ENCODE assay signal across 8 cellular contexts in the genomic region with DNA sequence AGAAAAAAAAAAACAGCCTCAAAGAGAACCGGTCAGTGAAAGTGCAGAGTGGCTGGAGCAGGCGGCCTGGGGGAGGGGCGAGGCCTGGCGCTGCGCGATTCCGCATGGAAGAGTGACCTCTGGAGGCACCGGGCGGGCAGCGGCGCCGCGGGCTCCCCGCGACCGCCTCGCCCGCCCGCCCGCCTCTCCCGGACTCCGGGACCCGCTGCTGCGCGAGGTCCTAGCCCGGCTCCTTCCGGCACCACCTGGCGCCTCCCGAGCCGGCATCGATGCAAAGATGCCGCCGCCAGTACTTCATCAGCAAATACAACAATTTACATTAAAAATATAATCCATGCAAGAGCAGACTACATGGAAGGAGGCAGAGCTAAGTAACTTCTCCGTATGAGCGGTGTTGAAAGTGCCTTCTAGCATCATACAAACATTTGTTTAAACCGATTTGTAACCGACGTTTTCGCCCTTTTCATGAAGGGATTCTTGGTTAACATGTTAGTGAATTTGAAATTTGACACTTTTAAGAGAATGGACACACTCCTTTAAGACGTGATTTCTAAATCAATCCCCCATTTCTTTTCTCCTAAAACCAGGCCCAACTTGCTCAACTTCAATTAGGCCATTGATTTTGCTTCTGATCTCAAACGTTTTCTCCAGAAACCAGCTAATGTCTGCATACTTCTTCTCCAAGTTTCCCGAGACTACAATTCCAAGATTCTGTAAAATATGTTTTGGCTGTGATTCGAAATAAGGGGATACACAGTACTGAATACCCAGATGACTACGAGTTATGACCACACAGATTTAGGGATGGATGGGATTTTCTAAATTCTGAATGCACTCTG. TPM values are rescaled to one million over a fixed set of nuclear protein-coding genes. Genes with fewer than 3 reads are reported as not detected.
DNase-seq lines count a peak whose midpoint lies in the region; TF ChIP-seq lines count a peak whose summit lies in the region.

No MANE protein-coding gene starts in this region.

- H3K4me3 ChIP-seq in epithelial cell of proximal tubule (ENCODE audit: low read depth, low read length) = peak overlapping the region; percentile 78

- CTCF ChIA-PET in activated naive CD4-positive, alpha-beta T cell treated with anti-CD3 and anti-CD28 coated beads for 36 hours (lab: Charles Lee) = interaction anchor here (1.1 kb wide), 1 partner anchor 18 kb away, joined by 3 read pairs; no protein-coding TSS in a partner anchor

- H3K27me3 Mint-ChIP-seq in activated naive CD4-positive, alpha-beta T cell treated with anti-CD3 and anti-CD28 coated beads for 36 hours (ENCODE audit: low read depth) = peaks cover 42% of the 10 kb centered on the region

- peaks cover 16% of the 10 kb centered on the region for H3K4me1 Mint-ChIP-seq in activated naive CD4-positive, alpha-beta T cell treated with anti-CD3 and anti-CD28 coated beads for 36 hours (ENCODE audit: low read depth)

- no peaks in the 10 kb centered on the region for H3K36me3 Mint-ChIP-seq in activated naive CD4-positive, alpha-beta T cell treated with anti-CD3 and anti-CD28 coated beads for 36 hours (ENCODE audit: low read depth)

- H3K27ac Mint-ChIP-seq in activated naive CD4-positive, alpha-beta T cell treated with anti-CD3 and anti-CD28 coated beads for 36 hours = no peak overlapping the region

- peak overlapping the region; percentile 29 for H3K4me3 Mint-ChIP-seq in activated naive CD4-positive, alpha-beta T cell treated with anti-CD3 and anti-CD28 coated beads for 36 hours

- no peaks in the 10 kb centered on the region for H3K9me3 Mint-ChIP-seq in activated naive CD4-positive, alpha-beta T cell treated with anti-CD3 and anti-CD28 coated beads for 36 hours

- TF ChIP-seq CTCF in epithelial cell of proximal tubule (conservative IDR thresholded peaks at IDR 0.05; ENCODE audit: low read depth, low read length) = peak; percentile 52

- DNase-seq in activated naive CD4-positive, alpha-beta T cell treated with anti-CD3 and anti-CD28 coated beads for 36 hours = peak; percentile 32
- no peak for DNase-seq in activated naive CD4-positive, alpha-beta T cell (lab: John Stamatoyannopoulos, UW)
- peak; percentile 67 for DNase-seq in NCI-H1694 treated with DMSO at 0.1 percent for 48 hours (lab: John Stamatoyannopoulos, UW)
- DNase-seq in activated CD4-positive, alpha-beta T cell treated with anti-CD3 and anti-CD28 coated beads, Interleukin-2, amount 50 U/mL, for 1 hour = peak; percentile 3
- peak; percentile 48 for DNase-seq in epithelial cell of proximal tubule (ENCODE audit: low read depth)
- peak; percentile 94 for DNase-seq in mesenteric fat pad (ENCODE audit: low spot score)
- DNase-seq in substantia nigra (lab: John Stamatoyannopoulos, UW) = peak; percentile 2 to 89 (median 70)
- no peak for DNase-seq in DMS114 treated with DMSO at 0.1 percent for 48 hours (lab: John Stamatoyannopoulos, UW; ENCODE audit: unreplicated experiment)

- intact Hi-C loops in activated naive CD4-positive, alpha-beta T cell treated with anti-CD3 and anti-CD28 coated beads for 36 hours (cut with micrococcal nuclease) = loop anchor here (1.0 to 10.0 kb wide), 4 partner anchors 159 to 1760 kb away; no protein-coding TSS in a partner anchor

- peak overlapping the region; percentile 66 for H3K27ac ChIP-seq in substantia nigra (ENCODE audit: low read depth, low read length, poor library complexity, severe bottlenecking)

RNA-seq across cellular contexts. Expression of gene EFNB2, which starts 2.1 kb away (rescaled TPM):
- total RNA-seq in activated naive CD4-positive, alpha-beta T cell treated with anti-CD3 and anti-CD28 coated beads for 36 hours = under 1 TPM; 0.07 to 0.12 TPM
- total RNA-seq in epithelial cell of proximal tubule (25.6 and 56.9 TPM in 2 replicates), mesenteric fat pad (21.6 TPM)

RNA-seq across cellular contexts. Expression of gene ARGLU1, which starts 34.6 kb away (rescaled TPM):
- 10 to 100 TPM; 82.3 to 86.6 TPM for total RNA-seq in activated naive CD4-positive, alpha-beta T cell treated with anti-CD3 and anti-CD28 coated beads for 36 hours
- total RNA-seq in epithelial cell of proximal tubule (43.0 and 46.3 TPM in 2 replicates), mesenteric fat pad (63.7 TPM)

Comparison
In these comparisons a context has a peak if more than half of its experiments do, and no peak if none do; other contexts are left out.
1. DNase-seq: peak in activated naive CD4-positive, alpha-beta T cell treated with anti-CD3 and anti-CD28 coated beads for 36 hours (single experiment), NCI-H1694 treated with DMSO at 0.1 percent for 48 hours (single experiment), activated CD4-positive, alpha-beta T cell treated with anti-CD3 and anti-CD28 coated beads, Interleukin-2, amount 50 U/mL, for 1 hour (single experiment), epithelial cell of proximal tubule (single experiment), mesenteric fat pad (single experiment) and substantia nigra (49 of 49); none in activated naive CD4-positive, alpha-beta T cell (0 of 4) and DMS114 treated with DMSO at 0.1 percent for 48 hours (single experiment).
2. RNA of gene EFNB2, which starts 2.1 kb away (total RNA-seq): 25.6 to 56.9 TPM in epithelial cell of proximal tubule and 21.6 TPM in mesenteric fat pad (single experiment); 0.07 to 0.12 TPM in activated naive CD4-positive, alpha-beta T cell treated with anti-CD3 and anti-CD28 coated beads for 36 hours; every median in the first group is over 10 times any median in the second.